ENCODE assay signal across 20 cellular contexts in genomic region chr12:112518336-112518735, GRCh38.
"Had no signal": no experiment of that assay in that cellular context is flagged by ENCODE, and none has a peak within 500 bp of the region (broad histone marks: within the 10 kb centered on the region; RNA-seq: fewer than 3 reads in every experiment).

No MANE protein-coding gene starts in this region.

- DNase-seq: KBM-7, MV-4-11, NCI-H1048, NCI-H1105, NCI-H1417, NCI-H1436 treated with DMSO at 0.1 percent for 48 hours, NCI-H1694, NCI-H187 treated with DMSO at 0.1 percent for 48 hours, NCI-H2029 treated with DMSO at 0.1 percent for 48 hours, NCI-H2171, NCI-H226, NCI-H446, NCI-H510A, NCI-H524 treated with DMSO at 0.1 percent for 48 hours, NCI-H69, NCI-H774, Right ventricle myocardium superior, RPMI8226, SIG-M5 had no signal

- FAIRE-seq: RCC 7860 had no signal
